In the genomic region with DNA sequence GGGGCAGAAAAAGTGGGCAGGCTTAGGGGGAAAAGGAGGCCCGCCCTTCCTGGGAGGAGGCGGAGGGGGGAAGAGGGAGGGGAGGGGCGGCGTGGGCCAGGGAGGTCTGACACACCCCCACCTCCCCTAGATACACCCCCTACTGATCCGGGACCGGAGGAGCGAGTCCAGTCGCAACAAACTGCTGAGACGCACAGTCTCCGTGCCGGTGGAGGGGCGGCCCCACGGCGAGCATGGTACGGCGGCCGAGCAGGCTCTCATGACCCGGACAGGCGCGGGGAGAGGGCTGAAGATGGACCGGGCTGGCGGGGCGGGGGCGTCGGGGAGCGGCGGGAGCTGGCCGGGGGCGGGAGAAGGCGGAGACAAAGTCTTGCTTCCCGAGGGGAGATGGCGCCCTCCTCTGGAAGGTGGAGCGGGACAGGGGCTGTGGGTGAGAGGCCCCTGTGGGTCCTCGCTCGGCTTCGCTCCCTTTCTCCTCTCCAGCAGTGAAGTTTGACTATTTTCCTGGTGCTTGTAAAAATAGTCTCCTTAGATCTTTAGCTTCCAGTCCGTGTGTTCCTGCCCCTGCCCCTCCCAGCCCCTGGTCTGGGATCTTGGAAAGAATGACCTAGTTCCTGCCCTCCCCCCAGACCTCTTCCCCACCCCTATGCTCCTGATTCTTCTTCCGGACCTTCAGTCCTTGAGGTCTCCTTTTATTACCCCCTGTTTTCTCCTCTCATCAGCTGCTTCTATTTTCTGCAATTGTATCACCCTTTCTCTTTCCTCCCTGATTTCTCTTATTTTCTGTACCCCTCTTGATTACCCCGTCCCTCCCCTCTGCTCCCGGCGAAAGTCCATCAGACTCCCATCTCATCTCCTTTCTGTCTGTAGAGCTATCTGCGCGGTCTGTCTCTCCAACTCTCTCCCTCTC, we compare ENCODE assay signal across 8 cellular contexts. TPM values are rescaled to one million over a fixed set of nuclear protein-coding genes. Genes with fewer than 3 reads are reported as not detected.
DNase-seq lines count a peak whose midpoint lies in the region; ATAC-seq and TF ChIP-seq lines count a peak whose summit lies in the region.

No MANE protein-coding gene starts in this region.

- no peak overlapping the region for H3K56ac ChIP-seq in H9 (ENCODE audit: insufficient read length, low read depth, low read length)

- no peak for ATAC-seq in HG03135 (IDR thresholded peaks at IDR 0.05; ENCODE audit: unreplicated experiment)

- no peaks in the 10 kb centered on the region for H3K27me3 Mint-ChIP-seq in H9 (ENCODE audit: low read depth)

- no peak overlapping the region for H2AK5ac ChIP-seq in H9 (ENCODE audit: insufficient read length, low read length)

- H3K9me3 Mint-ChIP-seq in H9 = no peaks in the 10 kb centered on the region; a peak in 1 of 5 replicates

- no peaks in the 10 kb centered on the region for H4K20me1 ChIP-seq in H9 (ENCODE audit: control insufficient read depth, insufficient read depth, insufficient read length)

- H3K14ac ChIP-seq in H9 (ENCODE audit: insufficient read depth, low read length) = no peak overlapping the region

- peak overlapping the region; percentile 81 to 87 for H3K4me3 Mint-ChIP-seq in H9

- no peak overlapping the region for H3K9ac ChIP-seq in H9 (ENCODE audit: extremely low read depth, insufficient read length, low read length)

- H3K23me2 ChIP-seq in H9 (ENCODE audit: insufficient read length, low read depth, low read length, poor library complexity, severe bottlenecking) = peaks cover 7% of the 10 kb centered on the region

- no peak overlapping the region for H2BK15ac ChIP-seq in H9 (ENCODE audit: low read depth, low read length)

- no peak overlapping the region for H4K8ac ChIP-seq in H9 (replicated peaks; ENCODE audit: insufficient read length, low read depth, low read length)

- no peak overlapping the region for H2BK12ac ChIP-seq in H9 (ENCODE audit: insufficient read length, low read depth, low read length)

- DNase-seq in DMS114 treated with DMSO at 0.1 percent for 48 hours (lab: John Stamatoyannopoulos, UW; ENCODE audit: unreplicated experiment) (peak; percentile 89), H9 (peak; percentile 91), NCI-H2171 treated with DMSO at 0.1 percent for 48 hours (lab: John Stamatoyannopoulos, UW) (peak; percentile 59), caudate nucleus (lab: John Stamatoyannopoulos, UW) (peak in 57 of 61 donors; percentile 33 to 89 (median 72)), islet precursor cell (peak; percentile 96)
- DNase-seq in activated CD4-positive, CD25-positive, alpha-beta regulatory T cell treated with anti-CD3 and anti-CD28 coated beads, Interleukin-2, amount 50 U/mL, for 16 hours (ENCODE audit: low read depth, low spot score) = peak; percentile 57
- peak; percentile 78 for DNase-seq in stimulated activated CD4-positive, alpha-beta T cell treated with anti-CD3 and anti-CD28 coated beads, Interleukin-12 subunit alpha, Interleukin-12 subunit beta, amount 100 ng/mL, for 4 hours

- no peak overlapping the region for H3K23ac ChIP-seq in H9 (ENCODE audit: insufficient read length, low read depth, low read length)

- no peak overlapping the region for H2BK120ac ChIP-seq in H9 (ENCODE audit: low read depth, low read length, poor library complexity, severe bottlenecking)

- peaks cover 3% of the 10 kb centered on the region for H3K79me1 ChIP-seq in H9 (ENCODE audit: insufficient read depth, low read depth, low read length, poor library complexity, severe bottlenecking)

- H3K27ac Mint-ChIP-seq in H9 = peak overlapping the region; percentile 80 to 94 (median 93)

- no peaks in the 10 kb centered on the region for H3K27me3 ChIP-seq in H9 (ENCODE audit: insufficient read depth, low read length)

- H3K79me2 ChIP-seq in H9 (ENCODE audit: insufficient read depth, low read length) = peaks cover 10% of the 10 kb centered on the region; the same call in 1 of the 2 replicates

- no peak overlapping the region for H2BK5ac ChIP-seq in H9 (ENCODE audit: insufficient read length, low read length)

- no peak overlapping the region for H4K91ac ChIP-seq in H9 (ENCODE audit: insufficient read length, low read depth, low read length)

- H3K9me3 ChIP-seq in H9 (ENCODE audit: control insufficient read depth, low read depth, low read length) = no peaks in the 10 kb centered on the region

- no CpG with 5 or more reads among the region's 43 CpGs for WGBS in H9 (ENCODE audit: extremely low coverage, insufficient read length, low lambda C conversion rate)

- H3K4me2 ChIP-seq in H9 (ENCODE audit: insufficient read depth, insufficient read length, low read length) = peak overlapping the region; percentile 89

- peaks cover 81 to 84% of the 10 kb centered on the region in 2 experiments for H3K4me1 Mint-ChIP-seq in H9

- no peak overlapping the region for H2BK20ac ChIP-seq in H9 (ENCODE audit: low read depth, low read length, poor library complexity, severe bottlenecking)

- H4K5ac ChIP-seq in H9 (ENCODE audit: insufficient read length, low read depth, low read length) = no peak overlapping the region

- H3K4me1 ChIP-seq in H9 (ENCODE audit: insufficient read depth, low read length) = peaks cover 13% of the 10 kb centered on the region

- no peak overlapping the region for H3K18ac ChIP-seq in H9 (ENCODE audit: insufficient read length, low read depth, low read length)

- H3K4ac ChIP-seq in H9 (ENCODE audit: low read depth, low read length) = no peak overlapping the region

- no peak overlapping the region for H3T11ph ChIP-seq in H9 (ENCODE audit: low read length)

- no peak overlapping the region for H3K27ac ChIP-seq in H9 (ENCODE audit: insufficient read length, low read depth, low read length)
- H3K27ac ChIP-seq in caudate nucleus (ENCODE audit: low read depth, low read length) = peak overlapping the region; percentile 98

- TF ChIP-seq CTCF in H9 (conservative IDR thresholded peaks at IDR 0.05) = peak; percentile 82

- H2AFZ ChIP-seq in H9 (ENCODE audit: low read length) = no peak overlapping the region

- peaks cover 24 to 27% (median 26%) of the 10 kb centered on the region in 3 experiments for H3K36me3 Mint-ChIP-seq in H9 (ENCODE audit: insufficient read depth in 1 of 3, low read depth in 3 of 3)

RNA-seq across cellular contexts. Expression of a gene that starts 6.1 kb away (rescaled TPM):
- total RNA-seq in H9 (2021) = 111 and 121 TPM in 2 replicates

RNA-seq across cellular contexts. Expression of a gene that starts 8.0 kb away (rescaled TPM):
- 257 and 264 TPM in 2 replicates for total RNA-seq in H9 (2021)

RNA-seq across cellular contexts. Expression of a gene that starts 15.1 kb away (rescaled TPM):
- 49.8 and 56.8 TPM in 2 replicates for total RNA-seq in H9 (2021)

RNA-seq across cellular contexts. Expression of a gene that starts 28.5 kb away (rescaled TPM):
- total RNA-seq in H9 (2021) = 48.1 and 53.1 TPM in 2 replicates

RNA-seq across cellular contexts. Expression of a gene that starts 34.3 kb away (rescaled TPM):
- total RNA-seq in H9 (2021) = 73.1 and 73.8 TPM in 2 replicates
